10 cellular contexts compared by ENCODE assay signal in the genomic region with DNA sequence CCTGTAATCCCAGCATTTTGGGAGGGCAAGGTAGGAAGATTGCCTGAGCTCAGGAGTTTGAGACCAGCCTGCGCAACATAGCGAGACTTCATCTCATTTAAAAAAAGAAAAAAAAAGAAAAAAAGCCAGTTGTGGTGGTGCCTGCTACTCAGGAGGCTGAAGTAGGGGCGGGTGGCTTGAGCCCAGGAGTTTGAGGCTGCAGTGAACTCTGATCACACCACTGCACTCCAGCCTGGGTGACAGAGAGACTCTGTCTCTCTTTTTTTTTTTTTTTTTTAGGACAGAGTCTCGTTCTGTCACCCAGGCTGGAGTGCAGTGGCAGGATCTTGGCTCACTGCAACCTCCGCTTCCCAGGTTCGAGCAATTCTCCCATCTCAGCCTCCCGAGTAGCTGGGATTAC. TPM values are rescaled to one million over a fixed set of nuclear protein-coding genes. Genes with fewer than 3 reads are reported as not detected.
DNase-seq lines count a peak whose midpoint lies in the region; ATAC-seq and TF ChIP-seq lines count a peak whose summit lies in the region.
"Not testable (repeated sequence)": the region's sequence is repeated elsewhere in the genome, so short reads cannot be mapped to it uniquely, and the experiment has no call there.
"Had no signal": no experiment of that assay in that cellular context is flagged by ENCODE, and none has a peak within 500 bp of the region (broad histone marks: within the 10 kb centered on the region; RNA-seq: fewer than 3 reads in every experiment).

No MANE protein-coding gene starts in this region.

- not testable (repeated sequence) for H3K27me3 Mint-ChIP-seq in CD4-positive, alpha-beta T cell; T-cell; activated CD8-positive, alpha-beta T cell treated with anti-CD3 and anti-CD28 coated beads for 36 hours; activated T-helper 17 cell treated with anti-CD3 and anti-CD28 coated beads, Interleukin-2, amount 50 U/mL, for 72 hours; activated naive CD8-positive, alpha-beta T cell treated with anti-CD3 and anti-CD28 coated beads for 36 hours; naive thymus-derived CD8-positive, alpha-beta T cell; stimulated activated naive CD8-positive, alpha-beta T cell treated with anti-CD3 and anti-CD28 coated beads, Interleukin-15, Interleukin-2, amounts not matched to agents 100 ng/mL and 50 ng/mL, for 24 hours

- peak overlapping the region; percentile 64 for H3K27ac Mint-ChIP-seq in CD4-positive, alpha-beta T cell
- H3K27ac Mint-ChIP-seq in T-cell, result peak overlapping the region; percentile 33 to 85
- peak overlapping the region; percentile 67 for H3K27ac Mint-ChIP-seq in activated CD8-positive, alpha-beta T cell treated with anti-CD3 and anti-CD28 coated beads for 36 hours
- H3K27ac Mint-ChIP-seq in activated T-helper 17 cell treated with anti-CD3 and anti-CD28 coated beads, Interleukin-2, amount 50 U/mL, for 72 hours, result peak overlapping the region; percentile 23
- H3K27ac Mint-ChIP-seq in activated naive CD8-positive, alpha-beta T cell treated with anti-CD3 and anti-CD28 coated beads for 36 hours, result peak overlapping the region; percentile 67
- peak overlapping the region in 9 of 10 donors; percentile 29 to 92 (median 86) for H3K27ac Mint-ChIP-seq in naive thymus-derived CD8-positive, alpha-beta T cell
- peak overlapping the region; percentile 83 for H3K27ac Mint-ChIP-seq in stimulated activated naive CD8-positive, alpha-beta T cell treated with anti-CD3 and anti-CD28 coated beads, Interleukin-15, Interleukin-2, amounts not matched to agents 100 ng/mL and 50 ng/mL, for 24 hours

- H3K27me3 ChIP-seq in CD4-positive, alpha-beta T cell (ENCODE audit: control insufficient read depth, insufficient read depth, low read length), result not testable (repeated sequence)

- peaks cover 80% of the 10 kb centered on the region for H3K36me3 Mint-ChIP-seq in CD4-positive, alpha-beta T cell (ENCODE audit: low read depth)
- peaks cover 32% of the 10 kb centered on the region for H3K36me3 Mint-ChIP-seq in T-cell
- peaks cover 41% of the 10 kb centered on the region for H3K36me3 Mint-ChIP-seq in activated CD8-positive, alpha-beta T cell treated with anti-CD3 and anti-CD28 coated beads for 36 hours (ENCODE audit: low read depth)
- peaks cover 80% of the 10 kb centered on the region for H3K36me3 Mint-ChIP-seq in activated T-helper 17 cell treated with anti-CD3 and anti-CD28 coated beads, Interleukin-2, amount 50 U/mL, for 72 hours (ENCODE audit: low read depth)
- H3K36me3 Mint-ChIP-seq in activated naive CD8-positive, alpha-beta T cell treated with anti-CD3 and anti-CD28 coated beads for 36 hours, result peaks cover 63% of the 10 kb centered on the region
- H3K36me3 Mint-ChIP-seq in naive thymus-derived CD8-positive, alpha-beta T cell, result peaks cover 5 to 79% (median 21%) of the 10 kb centered on the region in 3 donors
- peaks cover 38% of the 10 kb centered on the region for H3K36me3 Mint-ChIP-seq in stimulated activated naive CD8-positive, alpha-beta T cell treated with anti-CD3 and anti-CD28 coated beads, Interleukin-15, Interleukin-2, amounts not matched to agents 100 ng/mL and 50 ng/mL, for 24 hours (ENCODE audit: low read depth)

- not testable (repeated sequence) for ATAC-seq in CD4-positive, alpha-beta T cell (ENCODE audit: poor library complexity); T-cell (replicated peaks in 1 of 4); activated CD8-positive, alpha-beta T cell treated with anti-CD3 and anti-CD28 coated beads for 36 hours; activated T-helper 17 cell treated with anti-CD3 and anti-CD28 coated beads, Interleukin-2, amount 50 U/mL, for 72 hours (replicated peaks); naive thymus-derived CD8-positive, alpha-beta T cell

- H3K4me1 Mint-ChIP-seq in CD4-positive, alpha-beta T cell (ENCODE audit: low read depth), result peaks cover 78% of the 10 kb centered on the region
- H3K4me1 Mint-ChIP-seq in T-cell, result peaks cover 70 to 84% (median 73%) of the 10 kb centered on the region in 3 donors
- peaks cover 60% of the 10 kb centered on the region for H3K4me1 Mint-ChIP-seq in activated CD8-positive, alpha-beta T cell treated with anti-CD3 and anti-CD28 coated beads for 36 hours (ENCODE audit: low read depth)
- peaks cover 43% of the 10 kb centered on the region for H3K4me1 Mint-ChIP-seq in activated T-helper 17 cell treated with anti-CD3 and anti-CD28 coated beads, Interleukin-2, amount 50 U/mL, for 72 hours
- H3K4me1 Mint-ChIP-seq in activated naive CD8-positive, alpha-beta T cell treated with anti-CD3 and anti-CD28 coated beads for 36 hours, result peaks cover 63% of the 10 kb centered on the region
- H3K4me1 Mint-ChIP-seq in naive thymus-derived CD8-positive, alpha-beta T cell, result peaks cover 39 to 75% (median 68%) of the 10 kb centered on the region in 4 donors
- H3K4me1 Mint-ChIP-seq in stimulated activated naive CD8-positive, alpha-beta T cell treated with anti-CD3 and anti-CD28 coated beads, Interleukin-15, Interleukin-2, amounts not matched to agents 100 ng/mL and 50 ng/mL, for 24 hours (ENCODE audit: low read depth), result peaks cover 77% of the 10 kb centered on the region

- not testable (repeated sequence) for H3K9me3 Mint-ChIP-seq in CD4-positive, alpha-beta T cell; T-cell; activated CD8-positive, alpha-beta T cell treated with anti-CD3 and anti-CD28 coated beads for 36 hours; activated T-helper 17 cell treated with anti-CD3 and anti-CD28 coated beads, Interleukin-2, amount 50 U/mL, for 72 hours; activated naive CD8-positive, alpha-beta T cell treated with anti-CD3 and anti-CD28 coated beads for 36 hours; naive thymus-derived CD8-positive, alpha-beta T cell; stimulated activated naive CD8-positive, alpha-beta T cell treated with anti-CD3 and anti-CD28 coated beads, Interleukin-15, Interleukin-2, amounts not matched to agents 100 ng/mL and 50 ng/mL, for 24 hours

- not testable (repeated sequence) for DNase-seq in CD4-positive, alpha-beta T cell; T-cell; activated CD8-positive, alpha-beta T cell treated with anti-CD3 and anti-CD28 coated beads for 36 hours; activated naive CD8-positive, alpha-beta T cell treated with anti-CD3 and anti-CD28 coated beads for 36 hours; naive thymus-derived CD8-positive, alpha-beta T cell

- H3K9me3 ChIP-seq in CD4-positive, alpha-beta T cell (ENCODE audit: control insufficient read depth, low read length), result not testable (repeated sequence)

- POLR2A ChIA-PET in CD4-positive, alpha-beta T cell (lab: Charles Lee), result interaction anchor here (1.1 kb wide), 1 partner anchor 27 kb away, joined by 3 read pairs; no protein-coding TSS in a partner anchor
- POLR2A ChIA-PET in T-cell (lab: Charles Lee), result interaction anchor here in 1 of 2 donors (0.6 kb wide), 1 partner anchor 28 kb away, joined by 4 read pairs; no protein-coding TSS in a partner anchor
- POLR2A ChIA-PET in activated CD8-positive, alpha-beta T cell treated with anti-CD3 and anti-CD28 coated beads for 36 hours (lab: Charles Lee), result not testable (repeated sequence)
- POLR2A ChIA-PET in naive thymus-derived CD8-positive, alpha-beta T cell (lab: Charles Lee), result interaction anchor here (0.6 to 3.2 kb wide), 6 partner anchors 13 to 53 kb away, joined by 3 to 21 read pairs (median 6); a partner anchor contains a TSS

- intact Hi-C loops in CD4-positive, alpha-beta T cell (cut with DNase I, micrococcal nuclease), result loop anchor here in 1 of 2 experiments (5.0 kb wide), 1 partner anchor 112 kb away; a partner anchor contains a TSS
- intact Hi-C loops in activated CD8-positive, alpha-beta T cell treated with anti-CD3 and anti-CD28 coated beads for 36 hours (cut with micrococcal nuclease), result not testable (repeated sequence)

- CTCF ChIA-PET in CD4-positive, alpha-beta T cell (lab: Charles Lee), result interaction anchor here (1.0 to 2.3 kb wide), 5 partner anchors 11 to 114 kb away, joined by 4 to 6 read pairs (median 4); a partner anchor contains a TSS
- CTCF ChIA-PET in T-cell (lab: Charles Lee), result interaction anchor here (0.7 to 3.1 kb wide), 5 partner anchors 22 to 137 kb away, joined by 3 to 19 read pairs (median 11); a partner anchor contains a TSS
- CTCF ChIA-PET in activated CD8-positive, alpha-beta T cell treated with anti-CD3 and anti-CD28 coated beads for 36 hours (lab: Charles Lee), result interaction anchor here (0.7 to 9.4 kb wide), 6 partner anchors 15 to 135 kb away, joined by 3 to 110 read pairs (median 34); a partner anchor contains a TSS

- not testable (repeated sequence) for H3K27ac ChIP-seq in CD4-positive, alpha-beta T cell (ENCODE audit: low read depth, low read length)

- not testable (repeated sequence) for H3K4me3 Mint-ChIP-seq in CD4-positive, alpha-beta T cell; activated CD8-positive, alpha-beta T cell treated with anti-CD3 and anti-CD28 coated beads for 36 hours; activated naive CD8-positive, alpha-beta T cell treated with anti-CD3 and anti-CD28 coated beads for 36 hours
- peak overlapping the region in 1 of 3 donors; percentile 35 for H3K4me3 Mint-ChIP-seq in T-cell
- peak overlapping the region; percentile 47 for H3K4me3 Mint-ChIP-seq in activated T-helper 17 cell treated with anti-CD3 and anti-CD28 coated beads, Interleukin-2, amount 50 U/mL, for 72 hours
- peak overlapping the region in 2 of 10 donors; percentile 35 to 51 for H3K4me3 Mint-ChIP-seq in naive thymus-derived CD8-positive, alpha-beta T cell
- H3K4me3 Mint-ChIP-seq in stimulated activated naive CD8-positive, alpha-beta T cell treated with anti-CD3 and anti-CD28 coated beads, Interleukin-15, Interleukin-2, amounts not matched to agents 100 ng/mL and 50 ng/mL, for 24 hours, result peak overlapping the region; percentile 9

- TF ChIP-seq CTCF in CD4-positive, alpha-beta T cell (IDR thresholded peaks at IDR 0.05); activated CD8-positive, alpha-beta T cell treated with anti-CD3 and anti-CD28 coated beads for 36 hours (IDR thresholded peaks at IDR 0.05): not testable (repeated sequence)

RNA-seq across cellular contexts. Expression of a gene that starts 26.6 kb away (rescaled TPM):
- total RNA-seq in CD4-positive, alpha-beta T cell, result not detected
- under 1 TPM in 4 of 5 donors, not detected in 1; 0.13 to 0.23 (median 0.19) TPM for total RNA-seq in T-cell
- total RNA-seq in activated CD8-positive, alpha-beta T cell treated with anti-CD3 and anti-CD28 coated beads for 36 hours, result under 1 TPM; 0.11 to 0.20 TPM
- not detected for total RNA-seq in activated T-helper 17 cell treated with anti-CD3 and anti-CD28 coated beads, Interleukin-2, amount 50 U/mL, for 72 hours
- total RNA-seq in activated naive CD8-positive, alpha-beta T cell treated with anti-CD3 and anti-CD28 coated beads for 36 hours, result under 1 TPM; 0.16 to 0.21 TPM
- total RNA-seq in naive thymus-derived CD8-positive, alpha-beta T cell, result under 1 TPM in 1 of 2 experiments, not detected in 1; 0.21 TPM
- under 1 TPM in 2 of 3 donors, not detected in 1; 0.03 to 0.09 TPM for polyA plus RNA-seq in naive thymus-derived CD8-positive, alpha-beta T cell
- total RNA-seq: A673 had no signal
- polyA plus RNA-seq: AG04450, CD14-positive monocyte had no signal

RNA-seq across cellular contexts. Expression of a gene that starts 26.7 kb away (rescaled TPM):
- 100 to 1,000 TPM; 185 to 191 TPM for total RNA-seq in CD4-positive, alpha-beta T cell
- 100 to 1,000 TPM; 149 to 202 (median 186) TPM for total RNA-seq in T-cell
- 10 to 100 TPM; 55.3 to 56.8 TPM for total RNA-seq in activated CD8-positive, alpha-beta T cell treated with anti-CD3 and anti-CD28 coated beads for 36 hours
- 10 to 100 TPM; 38.6 to 54.6 TPM for total RNA-seq in activated T-helper 17 cell treated with anti-CD3 and anti-CD28 coated beads, Interleukin-2, amount 50 U/mL, for 72 hours
- total RNA-seq in activated naive CD8-positive, alpha-beta T cell treated with anti-CD3 and anti-CD28 coated beads for 36 hours, result 10 to 100 TPM; 67.2 to 67.7 TPM
- 100 to 1,000 TPM; 212 to 217 TPM for total RNA-seq in naive thymus-derived CD8-positive, alpha-beta T cell
- 100 to 1,000 TPM; 103 to 152 (median 150) TPM for polyA plus RNA-seq in naive thymus-derived CD8-positive, alpha-beta T cell

Comparison
In these comparisons a context has a peak if more than half of its experiments do, and no peak if none do; other contexts are left out.
1. H3K27ac Mint-ChIP-seq: peak in every context shown above with its lines; median percentile 86 in naive thymus-derived CD8-positive, alpha-beta T cell; 83 in stimulated activated naive CD8-positive, alpha-beta T cell treated with anti-CD3 and anti-CD28 coated beads, Interleukin-15, Interleukin-2, amounts not matched to agents 100 ng/mL and 50 ng/mL, for 24 hours; 67 in activated CD8-positive, alpha-beta T cell treated with anti-CD3 and anti-CD28 coated beads for 36 hours; 67 in activated naive CD8-positive, alpha-beta T cell treated with anti-CD3 and anti-CD28 coated beads for 36 hours; 64 in CD4-positive, alpha-beta T cell; 59 in T-cell; 23 in activated T-helper 17 cell treated with anti-CD3 and anti-CD28 coated beads, Interleukin-2, amount 50 U/mL, for 72 hours.